ENCODE assay signal across 1 cellular context in the genomic region with DNA sequence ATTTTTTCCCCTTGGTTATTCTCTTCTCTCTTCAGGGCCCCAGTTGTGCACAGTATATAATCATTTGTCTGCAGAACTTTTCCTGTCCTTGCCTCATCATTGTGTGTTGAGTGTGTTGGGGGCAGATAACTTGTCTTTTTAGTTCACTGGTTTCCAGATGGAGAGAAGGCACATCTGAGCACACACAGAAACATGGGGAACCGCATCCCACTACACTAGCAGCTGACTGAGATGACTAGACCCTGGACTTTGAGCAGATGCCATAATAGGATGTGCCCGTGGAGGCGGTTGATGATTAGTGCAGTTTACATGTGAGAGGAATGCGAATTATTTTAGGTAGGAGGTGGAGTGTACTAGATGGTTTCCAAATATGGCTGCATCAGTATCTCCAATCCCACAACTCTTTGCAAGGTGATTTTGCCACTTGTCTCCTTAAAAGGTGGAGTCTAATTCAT.
TF ChIP-seq lines count a peak whose summit lies in the region.

No MANE protein-coding gene starts in this region.

TF ChIP-seq in HepG2, 621 proteins besides CTCF, POLR2A, EP300 and RAD21 (continued from another document and continues in another):
- TF ChIP-seq, protein P1, sequence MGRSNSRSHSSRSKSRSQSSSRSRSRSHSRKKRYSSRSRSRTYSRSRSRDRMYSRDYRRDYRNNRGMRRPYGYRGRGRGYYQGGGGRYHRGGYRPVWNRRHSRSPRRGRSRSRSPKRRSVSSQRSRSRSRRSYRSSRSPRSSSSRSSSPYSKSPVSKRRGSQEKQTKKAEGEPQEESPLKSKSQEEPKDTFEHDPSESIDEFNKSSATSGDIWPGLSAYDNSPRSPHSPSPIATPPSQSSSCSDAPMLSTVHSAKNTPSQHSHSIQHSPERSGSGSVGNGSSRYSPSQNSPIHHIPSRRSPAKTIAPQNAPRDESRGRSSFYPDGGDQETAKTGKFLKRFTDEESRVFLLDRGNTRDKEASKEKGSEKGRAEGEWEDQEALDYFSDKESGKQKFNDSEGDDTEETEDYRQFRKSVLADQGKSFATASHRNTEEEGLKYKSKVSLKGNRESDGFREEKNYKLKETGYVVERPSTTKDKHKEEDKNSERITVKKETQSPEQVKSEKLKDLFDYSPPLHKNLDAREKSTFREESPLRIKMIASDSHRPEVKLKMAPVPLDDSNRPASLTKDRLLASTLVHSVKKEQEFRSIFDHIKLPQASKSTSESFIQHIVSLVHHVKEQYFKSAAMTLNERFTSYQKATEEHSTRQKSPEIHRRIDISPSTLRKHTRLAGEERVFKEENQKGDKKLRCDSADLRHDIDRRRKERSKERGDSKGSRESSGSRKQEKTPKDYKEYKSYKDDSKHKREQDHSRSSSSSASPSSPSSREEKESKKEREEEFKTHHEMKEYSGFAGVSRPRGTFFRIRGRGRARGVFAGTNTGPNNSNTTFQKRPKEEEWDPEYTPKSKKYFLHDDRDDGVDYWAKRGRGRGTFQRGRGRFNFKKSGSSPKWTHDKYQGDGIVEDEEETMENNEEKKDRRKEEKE (IDR thresholded peaks at IDR 0.05), result no peak
- no peak for TF ChIP-seq GMEB2 (CRISPR knock-in tag; IDR thresholded peaks at IDR 0.05; ENCODE audit: low read depth)
- TF ChIP-seq PHF21A (CRISPR knock-in tag; IDR thresholded peaks at IDR 0.05), result peak; percentile 29; the same call in 1 of the 2 replicates
- no peak for TF ChIP-seq BORCS8-MEF2B (CRISPR knock-in tag; IDR thresholded peaks at IDR 0.05)
- no peak for TF ChIP-seq GABPA (IDR thresholded peaks at IDR 0.05; ENCODE audit: low read depth, low read length)
- TF ChIP-seq GABPA (CRISPR knock-in tag; IDR thresholded peaks at IDR 0.05; ENCODE audit: low read depth), result no peak
- TF ChIP-seq ZNF350 (CRISPR knock-in tag; IDR thresholded peaks at IDR 0.05; ENCODE audit: borderline replicate concordance, low read depth), result no peak
- no peak for TF ChIP-seq TBP (CRISPR knock-in tag; IDR thresholded peaks at IDR 0.05)
- TF ChIP-seq HNRNPLL (IDR thresholded peaks at IDR 0.05; ENCODE audit: low read depth, low read length, poor library complexity, severe bottlenecking), result no peak
- TF ChIP-seq NFYC (CRISPR knock-in tag; IDR thresholded peaks at IDR 0.05), result no peak
- peak; percentile 52 for TF ChIP-seq ELF3 (CRISPR knock-in tag; IDR thresholded peaks at IDR 0.05)
- no peak for TF ChIP-seq ELF1 (CRISPR knock-in tag; IDR thresholded peaks at IDR 0.05)
- TF ChIP-seq MAFG (CRISPR knock-in tag; IDR thresholded peaks at IDR 0.05), result no peak
- TF ChIP-seq PHB2 (IDR thresholded peaks at IDR 0.05; ENCODE audit: partially characterized antibody), result no peak
- peak; percentile 72 for TF ChIP-seq KDM1A (CRISPR knock-in tag; IDR thresholded peaks at IDR 0.05)
- TF ChIP-seq THAP11 (CRISPR knock-in tag; IDR thresholded peaks at IDR 0.05), result peak; percentile 59
- TF ChIP-seq NCOR1 (IDR thresholded peaks at IDR 0.05; ENCODE audit: borderline replicate concordance, low read length), result peak; percentile 53; the same call in 1 of the 2 replicates
- TF ChIP-seq KAT2B (IDR thresholded peaks at IDR 0.05; ENCODE audit: borderline replicate concordance, low read depth, low read length), result no peak
- peak; percentile 92 for TF ChIP-seq ARID5B (CRISPR knock-in tag; IDR thresholded peaks at IDR 0.05)
- no peak for TF ChIP-seq ZNF263 (CRISPR knock-in tag; IDR thresholded peaks at IDR 0.05)
- TF ChIP-seq MEIS1 (CRISPR knock-in tag; IDR thresholded peaks at IDR 0.05; ENCODE audit: borderline replicate concordance), result no peak
- TF ChIP-seq, protein P2, sequence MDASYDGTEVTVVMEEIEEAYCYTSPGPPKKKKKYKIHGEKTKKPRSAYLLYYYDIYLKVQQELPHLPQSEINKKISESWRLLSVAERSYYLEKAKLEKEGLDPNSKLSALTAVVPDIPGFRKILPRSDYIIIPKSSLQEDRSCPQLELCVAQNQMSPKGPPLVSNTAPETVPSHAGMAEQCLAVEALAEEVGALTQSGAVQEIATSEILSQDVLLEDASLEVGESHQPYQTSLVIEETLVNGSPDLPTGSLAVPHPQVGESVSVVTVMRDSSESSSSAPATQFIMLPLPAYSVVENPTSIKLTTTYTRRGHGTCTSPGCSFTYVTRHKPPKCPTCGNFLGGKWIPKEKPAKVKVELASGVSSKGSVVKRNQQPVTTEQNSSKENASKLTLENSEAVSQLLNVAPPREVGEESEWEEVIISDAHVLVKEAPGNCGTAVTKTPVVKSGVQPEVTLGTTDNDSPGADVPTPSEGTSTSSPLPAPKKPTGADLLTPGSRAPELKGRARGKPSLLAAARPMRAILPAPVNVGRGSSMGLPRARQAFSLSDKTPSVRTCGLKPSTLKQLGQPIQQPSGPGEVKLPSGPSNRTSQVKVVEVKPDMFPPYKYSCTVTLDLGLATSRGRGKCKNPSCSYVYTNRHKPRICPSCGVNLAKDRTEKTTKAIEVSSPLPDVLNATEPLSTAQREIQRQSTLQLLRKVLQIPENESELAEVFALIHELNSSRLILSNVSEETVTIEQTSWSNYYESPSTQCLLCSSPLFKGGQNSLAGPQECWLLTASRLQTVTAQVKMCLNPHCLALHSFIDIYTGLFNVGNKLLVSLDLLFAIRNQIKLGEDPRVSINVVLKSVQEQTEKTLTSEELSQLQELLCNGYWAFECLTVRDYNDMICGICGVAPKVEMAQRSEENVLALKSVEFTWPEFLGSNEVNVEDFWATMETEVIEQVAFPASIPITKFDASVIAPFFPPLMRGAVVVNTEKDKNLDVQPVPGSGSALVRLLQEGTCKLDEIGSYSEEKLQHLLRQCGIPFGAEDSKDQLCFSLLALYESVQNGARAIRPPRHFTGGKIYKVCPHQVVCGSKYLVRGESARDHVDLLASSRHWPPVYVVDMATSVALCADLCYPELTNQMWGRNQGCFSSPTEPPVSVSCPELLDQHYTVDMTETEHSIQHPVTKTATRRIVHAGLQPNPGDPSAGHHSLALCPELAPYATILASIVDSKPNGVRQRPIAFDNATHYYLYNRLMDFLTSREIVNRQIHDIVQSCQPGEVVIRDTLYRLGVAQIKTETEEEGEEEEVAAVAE (CRISPR knock-in tag; IDR thresholded peaks at IDR 0.05; ENCODE audit: borderline replicate concordance), result no peak
- no peak for TF ChIP-seq ZFY (CRISPR knock-in tag; IDR thresholded peaks at IDR 0.05)
- TF ChIP-seq, protein P3, sequence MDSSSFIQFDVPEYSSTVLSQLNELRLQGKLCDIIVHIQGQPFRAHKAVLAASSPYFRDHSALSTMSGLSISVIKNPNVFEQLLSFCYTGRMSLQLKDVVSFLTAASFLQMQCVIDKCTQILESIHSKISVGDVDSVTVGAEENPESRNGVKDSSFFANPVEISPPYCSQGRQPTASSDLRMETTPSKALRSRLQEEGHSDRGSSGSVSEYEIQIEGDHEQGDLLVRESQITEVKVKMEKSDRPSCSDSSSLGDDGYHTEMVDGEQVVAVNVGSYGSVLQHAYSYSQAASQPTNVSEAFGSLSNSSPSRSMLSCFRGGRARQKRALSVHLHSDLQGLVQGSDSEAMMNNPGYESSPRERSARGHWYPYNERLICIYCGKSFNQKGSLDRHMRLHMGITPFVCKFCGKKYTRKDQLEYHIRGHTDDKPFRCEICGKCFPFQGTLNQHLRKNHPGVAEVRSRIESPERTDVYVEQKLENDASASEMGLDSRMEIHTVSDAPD (CRISPR knock-in tag; IDR thresholded peaks at IDR 0.05), result no peak
- TF ChIP-seq ZNF10 (CRISPR knock-in tag; IDR thresholded peaks at IDR 0.05; ENCODE audit: borderline replicate concordance, low read depth), result no peak
- TF ChIP-seq ZNF232 (CRISPR knock-in tag; IDR thresholded peaks at IDR 0.05; ENCODE audit: borderline replicate concordance), result no peak
- no peak for TF ChIP-seq ZFP82 (CRISPR knock-in tag; IDR thresholded peaks at IDR 0.05; ENCODE audit: borderline replicate concordance)
- TF ChIP-seq, protein P4, sequence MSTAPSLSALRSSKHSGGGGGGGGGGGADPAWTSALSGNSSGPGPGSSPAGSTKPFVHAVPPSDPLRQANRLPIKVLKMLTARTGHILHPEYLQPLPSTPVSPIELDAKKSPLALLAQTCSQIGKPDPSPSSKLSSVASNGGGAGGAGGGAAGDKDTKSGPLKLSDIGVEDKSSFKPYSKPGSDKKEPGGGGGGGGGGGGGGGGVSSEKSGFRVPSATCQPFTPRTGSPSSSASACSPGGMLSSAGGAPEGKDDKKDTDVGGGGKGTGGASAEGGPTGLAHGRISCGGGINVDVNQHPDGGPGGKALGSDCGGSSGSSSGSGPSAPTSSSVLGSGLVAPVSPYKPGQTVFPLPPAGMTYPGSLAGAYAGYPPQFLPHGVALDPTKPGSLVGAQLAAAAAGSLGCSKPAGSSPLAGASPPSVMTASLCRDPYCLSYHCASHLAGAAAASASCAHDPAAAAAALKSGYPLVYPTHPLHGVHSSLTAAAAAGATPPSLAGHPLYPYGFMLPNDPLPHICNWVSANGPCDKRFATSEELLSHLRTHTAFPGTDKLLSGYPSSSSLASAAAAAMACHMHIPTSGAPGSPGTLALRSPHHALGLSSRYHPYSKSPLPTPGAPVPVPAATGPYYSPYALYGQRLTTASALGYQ (CRISPR knock-in tag; IDR thresholded peaks at IDR 0.05), result no peak
- TF ChIP-seq ZNF629 (CRISPR knock-in tag; conservative IDR thresholded peaks at IDR 0.05), result no peak
- no peak for TF ChIP-seq ATF5 (CRISPR knock-in tag; IDR thresholded peaks at IDR 0.05; ENCODE audit: low read depth)
- TF ChIP-seq ZNF468 (CRISPR knock-in tag; IDR thresholded peaks at IDR 0.05), result no peak
- TF ChIP-seq FOXK2 (IDR thresholded peaks at IDR 0.05), result 0 out of 2 replicates have a peak, but pooled peaks have one; percentile 39
- TF ChIP-seq, protein P5, sequence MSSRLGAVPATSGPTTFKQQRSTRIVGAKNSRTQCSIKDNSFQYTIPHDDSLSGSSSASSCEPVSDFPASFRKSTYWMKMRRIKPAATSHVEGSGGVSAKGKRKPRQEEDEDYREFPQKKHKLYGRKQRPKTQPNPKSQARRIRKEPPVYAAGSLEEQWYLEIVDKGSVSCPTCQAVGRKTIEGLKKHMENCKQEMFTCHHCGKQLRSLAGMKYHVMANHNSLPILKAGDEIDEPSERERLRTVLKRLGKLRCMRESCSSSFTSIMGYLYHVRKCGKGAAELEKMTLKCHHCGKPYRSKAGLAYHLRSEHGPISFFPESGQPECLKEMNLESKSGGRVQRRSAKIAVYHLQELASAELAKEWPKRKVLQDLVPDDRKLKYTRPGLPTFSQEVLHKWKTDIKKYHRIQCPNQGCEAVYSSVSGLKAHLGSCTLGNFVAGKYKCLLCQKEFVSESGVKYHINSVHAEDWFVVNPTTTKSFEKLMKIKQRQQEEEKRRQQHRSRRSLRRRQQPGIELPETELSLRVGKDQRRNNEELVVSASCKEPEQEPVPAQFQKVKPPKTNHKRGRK (CRISPR knock-in tag; IDR thresholded peaks at IDR 0.05), result no peak
- TF ChIP-seq ZNF460 (CRISPR knock-in tag; IDR thresholded peaks at IDR 0.05; ENCODE audit: borderline replicate concordance), result no peak
- no peak for TF ChIP-seq KDM5A (IDR thresholded peaks at IDR 0.05; ENCODE audit: borderline replicate concordance, low read length)
- TF ChIP-seq CENPX (CRISPR knock-in tag; IDR thresholded peaks at IDR 0.05), result no peak
- TF ChIP-seq, protein P6, sequence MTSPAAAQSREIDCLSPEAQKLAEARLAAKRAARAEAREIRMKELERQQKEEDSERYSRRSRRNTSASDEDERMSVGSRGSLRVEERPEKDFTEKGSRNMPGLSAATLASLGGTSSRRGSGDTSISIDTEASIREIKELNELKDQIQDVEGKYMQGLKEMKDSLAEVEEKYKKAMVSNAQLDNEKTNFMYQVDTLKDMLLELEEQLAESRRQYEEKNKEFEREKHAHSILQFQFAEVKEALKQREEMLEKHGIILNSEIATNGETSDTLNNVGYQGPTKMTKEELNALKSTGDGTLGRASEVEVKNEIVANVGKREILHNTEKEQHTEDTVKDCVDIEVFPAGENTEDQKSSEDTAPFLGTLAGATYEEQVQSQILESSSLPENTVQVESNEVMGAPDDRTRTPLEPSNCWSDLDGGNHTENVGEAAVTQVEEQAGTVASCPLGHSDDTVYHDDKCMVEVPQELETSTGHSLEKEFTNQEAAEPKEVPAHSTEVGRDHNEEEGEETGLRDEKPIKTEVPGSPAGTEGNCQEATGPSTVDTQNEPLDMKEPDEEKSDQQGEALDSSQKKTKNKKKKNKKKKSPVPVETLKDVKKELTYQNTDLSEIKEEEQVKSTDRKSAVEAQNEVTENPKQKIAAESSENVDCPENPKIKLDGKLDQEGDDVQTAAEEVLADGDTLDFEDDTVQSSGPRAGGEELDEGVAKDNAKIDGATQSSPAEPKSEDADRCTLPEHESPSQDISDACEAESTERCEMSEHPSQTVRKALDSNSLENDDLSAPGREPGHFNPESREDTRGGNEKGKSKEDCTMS (CRISPR knock-in tag; conservative IDR thresholded peaks at IDR 0.05), result no peak
- no peak for TF ChIP-seq ATRX (CRISPR knock-in tag; IDR thresholded peaks at IDR 0.05; ENCODE audit: borderline replicate concordance)
